In genomic region chr13:73036566-73036965, GRCh38 we compare ENCODE assay signal across 1 cellular context.
TF ChIP-seq lines count a peak whose summit lies in the region.

No MANE protein-coding gene starts in this region.

TF ChIP-seq in K562, 482 proteins besides CTCF, POLR2A, EP300 and RAD21:
- TF ChIP-seq RUNX1 (IDR thresholded peaks at IDR 0.05; ENCODE audit: low read depth) = no peak
- TF ChIP-seq, protein P1, sequence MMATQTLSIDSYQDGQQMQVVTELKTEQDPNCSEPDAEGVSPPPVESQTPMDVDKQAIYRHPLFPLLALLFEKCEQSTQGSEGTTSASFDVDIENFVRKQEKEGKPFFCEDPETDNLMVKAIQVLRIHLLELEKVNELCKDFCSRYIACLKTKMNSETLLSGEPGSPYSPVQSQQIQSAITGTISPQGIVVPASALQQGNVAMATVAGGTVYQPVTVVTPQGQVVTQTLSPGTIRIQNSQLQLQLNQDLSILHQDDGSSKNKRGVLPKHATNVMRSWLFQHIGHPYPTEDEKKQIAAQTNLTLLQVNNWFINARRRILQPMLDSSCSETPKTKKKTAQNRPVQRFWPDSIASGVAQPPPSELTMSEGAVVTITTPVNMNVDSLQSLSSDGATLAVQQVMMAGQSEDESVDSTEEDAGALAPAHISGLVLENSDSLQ (IDR thresholded peaks at IDR 0.05) = 0 out of 2 replicates have a peak, but pooled peaks have one; percentile 42
